In genomic region chrX:104112326-104112951, GRCh38 we compare ENCODE assay signal across 8 cellular contexts. TPM values are rescaled to one million over a fixed set of nuclear protein-coding genes. Genes with fewer than 3 reads are reported as not detected.
DNase-seq lines count a peak whose midpoint lies in the region; TF ChIP-seq lines count a peak whose summit lies in the region.

Gene ZCCHC18 (plus strand): TSS chrX:104112523. CDS start chrX:104114112, 1,589 bp downstream.

- H2BK20ac ChIP-seq in H9 (ENCODE audit: low read depth, low read length, poor library complexity, severe bottlenecking), result no peak within 1 kb of the TSS

- peaks cover 9% of the 10 kb centered on the region for H3K27me3 Mint-ChIP-seq in H9 (ENCODE audit: low read depth)
- H3K27me3 Mint-ChIP-seq in MCF 10A (ENCODE audit: insufficient read depth, unreplicated experiment), result peaks cover 80% of the 10 kb centered on the region

- no peak within 1 kb of the TSS for H3T11ph ChIP-seq in H9 (ENCODE audit: low read length)

- no peaks in the 10 kb centered on the region for H3K79me2 ChIP-seq in H9 (ENCODE audit: insufficient read depth, low read length)

- no peak for TF ChIP-seq CTCF in GM13976 (IDR thresholded peaks at IDR 0.05; ENCODE audit: borderline replicate concordance, control extremely low read depth, extremely low read depth, insufficient read depth, missing control alignments)
- no peak for TF ChIP-seq CTCF in H9 (conservative IDR thresholded peaks at IDR 0.05)
- no peak for TF ChIP-seq CTCF in MCF 10A (IDR thresholded peaks at IDR 0.05; ENCODE audit: unreplicated experiment)
- no peak for TF ChIP-seq CTCF in sigmoid colon (IDR thresholded peaks at IDR 0.05)

- H3K4me3 Mint-ChIP-seq in H9 (peak within 1 kb of the TSS; percentile 80 to 97), MCF 10A (ENCODE audit: unreplicated experiment) (peak within 1 kb of the TSS; percentile 76)

- in situ Hi-C loops in GM13976 (cut with MboI; ENCODE audit: low sequenced_read_pairs, unreplicated experiment), result loop anchor here (25.0 kb wide), 2 partner anchors 100 to 275 kb away; partner anchors contain the start of genes H2BW1 and RAB9B

- H3K18ac ChIP-seq in H9 (ENCODE audit: insufficient read length, low read depth, low read length), result peak within 1 kb of the TSS; percentile 88

- no TSS peak for BruUV-seq in MCF 10A (replicated peaks; lab: Mats Ljungman, UMichigan)

- H3K27ac Mint-ChIP-seq in H9, result peak within 1 kb of the TSS in 2 of 3 experiments; percentile 79 to 99; a peak in 5 of 7 replicates
- H3K27ac Mint-ChIP-seq in MCF 10A (ENCODE audit: low read depth, unreplicated experiment), result no peak within 1 kb of the TSS

- H3K4ac ChIP-seq in H9 (ENCODE audit: low read depth, low read length), result no peak within 1 kb of the TSS

- H3K4me3 ChIP-seq in iPS DF 6.9 (ENCODE audit: low read length) (peak within 1 kb of the TSS; percentile 65; the same call in 1 of the 2 replicates), sigmoid colon (peak within 1 kb of the TSS; percentile 40 to 61 (median 59))

- H4K91ac ChIP-seq in H9 (ENCODE audit: insufficient read length, low read depth, low read length), result no peak within 1 kb of the TSS

- peak within 1 kb of the TSS; percentile 75 for H3K9ac ChIP-seq in H9 (ENCODE audit: extremely low read depth, insufficient read length, low read length)

- no peak within 1 kb of the TSS for H4K8ac ChIP-seq in H9 (replicated peaks; ENCODE audit: insufficient read length, low read depth, low read length)

- no peak for TF ChIP-seq EP300 in sigmoid colon (IDR thresholded peaks at IDR 0.05)

- H2BK120ac ChIP-seq in H9 (ENCODE audit: low read depth, low read length, poor library complexity, severe bottlenecking), result no peak within 1 kb of the TSS

- POLR2A ChIA-PET in MCF 10A (lab: Yijun Ruan, JAX), result no interaction called here

- H3K4me2 ChIP-seq in H9 (ENCODE audit: insufficient read depth, insufficient read length, low read length), result peak within 1 kb of the TSS; percentile 98

- TF ChIP-seq POLR2A in sigmoid colon (IDR thresholded peaks at IDR 0.05), result no peak

- H2BK15ac ChIP-seq in H9 (ENCODE audit: low read depth, low read length), result no peak within 1 kb of the TSS

- no CpG with 5 or more reads among the region's 67 CpGs for WGBS in H9 (ENCODE audit: extremely low coverage, insufficient read length, low lambda C conversion rate)
- WGBS in iPS DF 6.9 (ENCODE audit: insufficient coverage, insufficient read length), result no CpG with 5 or more reads among the region's 67 CpGs
- 0% methylated on average over 67 of the region's 67 CpGs for WGBS in sigmoid colon, 2 donors

- intact Hi-C loops in MCF 10A (cut with micrococcal nuclease), result loop anchor here (2.0 kb wide), 1 partner anchor 426 kb away; the partner anchor contains the start of gene MORF4L2
- intact Hi-C loops in sigmoid colon (cut with DNase I), result loop anchor here (2.0 kb wide), 2 partner anchors 14 to 194 kb away; no protein-coding TSS in a partner anchor

- peak within 1 kb of the TSS; percentile 83 for H3K14ac ChIP-seq in H9 (ENCODE audit: insufficient read depth, low read length)

- peaks cover 2 to 54% of the 10 kb centered on the region in 2 experiments; a peak in 4 of 5 replicates for H3K9me3 Mint-ChIP-seq in H9
- H3K9me3 Mint-ChIP-seq in MCF 10A (ENCODE audit: unreplicated experiment), result no peaks in the 10 kb centered on the region

- no peaks in the 10 kb centered on the region for H3K79me1 ChIP-seq in H9 (ENCODE audit: insufficient read depth, low read depth, low read length, poor library complexity, severe bottlenecking)

- peaks cover 10% of the 10 kb centered on the region for H3K23me2 ChIP-seq in H9 (ENCODE audit: insufficient read length, low read depth, low read length, poor library complexity, severe bottlenecking)

- CTCF ChIA-PET in MCF 10A (lab: Yijun Ruan, JAX), result interaction anchor here (0.6 to 2.0 kb wide), 8 partner anchors 9 to 440 kb away, joined by 3 to 11 read pairs (median 4); no protein-coding TSS in a partner anchor

- no peaks in the 10 kb centered on the region for H4K20me1 ChIP-seq in H9 (ENCODE audit: control insufficient read depth, insufficient read depth, insufficient read length)

- H3K9me3 ChIP-seq in H9 (ENCODE audit: control insufficient read depth, low read depth, low read length) (peaks cover 6% of the 10 kb centered on the region), iPS DF 6.9 (ENCODE audit: control insufficient read depth, insufficient read depth, low read length) (no peaks in the 10 kb centered on the region), sigmoid colon (no peaks in the 10 kb centered on the region)

- no peak within 1 kb of the TSS for H2AK5ac ChIP-seq in H9 (ENCODE audit: insufficient read length, low read length)

- H3K27me3 ChIP-seq in H9 (ENCODE audit: insufficient read depth, low read length) (no peaks in the 10 kb centered on the region), iPS DF 6.9 (ENCODE audit: control insufficient read depth, insufficient read depth, low read length) (no peaks in the 10 kb centered on the region), sigmoid colon (no peaks in the 10 kb centered on the region)

- H3K36me3 Mint-ChIP-seq in H9 (ENCODE audit: insufficient read depth in 1 of 3, low read depth in 3 of 3), result peaks cover 0 to 4% (median 0%) of the 10 kb centered on the region in 3 experiments; a peak in 3 of 7 replicates
- no peaks in the 10 kb centered on the region for H3K36me3 Mint-ChIP-seq in MCF 10A (ENCODE audit: insufficient read depth, unreplicated experiment)

- peak within 1 kb of the TSS; percentile 63 for H2AFZ ChIP-seq in H9 (ENCODE audit: low read length)

- no peak within 1 kb of the TSS for H3K56ac ChIP-seq in H9 (ENCODE audit: insufficient read length, low read depth, low read length)

- peak; percentile 79 for DNase-seq in GM13976 (ENCODE audit: low spot score)
- peak; percentile 83 for DNase-seq in H9
- DNase-seq in LoVo (ENCODE audit: low spot score), result peak; percentile 11
- peak; percentile 9 to 35 (median 23) for DNase-seq in T-helper 1 cell
- DNase-seq in MCF 10A (ENCODE audit: unreplicated experiment), result peak; percentile 13
- peak; percentile 33 for DNase-seq in iPS DF 6.9 (ENCODE audit: low read depth, low spot score)
- DNase-seq in sigmoid colon, result peak; percentile 78
- DNase-seq in middle frontal gyrus (ENCODE audit: extremely low spot score, low spot score), result no peak

- H3K4me1 Mint-ChIP-seq in H9 (peaks cover 13 to 20% of the 10 kb centered on the region in 2 experiments; a peak in 3 of 4 replicates), MCF 10A (ENCODE audit: insufficient read depth, unreplicated experiment) (peaks cover 8% of the 10 kb centered on the region)

- H2BK12ac ChIP-seq in H9 (ENCODE audit: insufficient read length, low read depth, low read length), result no peak within 1 kb of the TSS

- no peak within 1 kb of the TSS for H3K23ac ChIP-seq in H9 (ENCODE audit: insufficient read length, low read depth, low read length)

- H4K5ac ChIP-seq in H9 (ENCODE audit: insufficient read length, low read depth, low read length), result no peak within 1 kb of the TSS

- H2BK5ac ChIP-seq in H9 (ENCODE audit: insufficient read length, low read length), result no peak within 1 kb of the TSS

- no peaks in the 10 kb centered on the region for H3K36me3 ChIP-seq in iPS DF 6.9 (ENCODE audit: control insufficient read depth, insufficient read depth, low read length)
- H3K36me3 ChIP-seq in sigmoid colon, result no peaks in the 10 kb centered on the region

- H3K4me1 ChIP-seq in H9 (ENCODE audit: insufficient read depth, low read length) (no peaks in the 10 kb centered on the region; the same call in 1 of the 2 replicates), iPS DF 6.9 (ENCODE audit: control insufficient read depth, insufficient read depth, low read length) (peaks cover 2% of the 10 kb centered on the region), sigmoid colon (peaks cover 0 to 8% (median 0%) of the 10 kb centered on the region in 4 donors)

- H3K27ac ChIP-seq in H9 (ENCODE audit: insufficient read length, low read depth, low read length) (no peak within 1 kb of the TSS), iPS DF 6.9 (ENCODE audit: low read length) (no peak within 1 kb of the TSS), sigmoid colon (peak within 1 kb of the TSS; percentile 77 to 83 (median 82))

RNA-seq across cellular contexts. Expression of gene ZCCHC18, which starts in this region (rescaled TPM):
- total RNA-seq in H9 (2021), result 1.5 and 1.8 TPM in 2 replicates
- not detected in 2 replicates for total RNA-seq in MCF 10A (2022)
- total RNA-seq in sigmoid colon, result 1 to 10 TPM in 3 of 4 donors, under 1 TPM in 1; 0.66 to 2.9 (median 1.7) TPM
- 1 to 10 TPM in 2 of 3 donors, not detected in 1; 2.7 to 4.2 TPM for polyA plus RNA-seq in sigmoid colon

Comparison
In these comparisons a context has a peak if more than half of its experiments do, and no peak if none do; other contexts are left out.
1. Peak in DNase-seq in MCF 10A; RNA of the gene not detected or under 1 TPM.
2. H3K27ac ChIP-seq: peak in sigmoid colon (4 of 4); none in H9 (single experiment) and iPS DF 6.9 (single experiment).